In the genomic region with DNA sequence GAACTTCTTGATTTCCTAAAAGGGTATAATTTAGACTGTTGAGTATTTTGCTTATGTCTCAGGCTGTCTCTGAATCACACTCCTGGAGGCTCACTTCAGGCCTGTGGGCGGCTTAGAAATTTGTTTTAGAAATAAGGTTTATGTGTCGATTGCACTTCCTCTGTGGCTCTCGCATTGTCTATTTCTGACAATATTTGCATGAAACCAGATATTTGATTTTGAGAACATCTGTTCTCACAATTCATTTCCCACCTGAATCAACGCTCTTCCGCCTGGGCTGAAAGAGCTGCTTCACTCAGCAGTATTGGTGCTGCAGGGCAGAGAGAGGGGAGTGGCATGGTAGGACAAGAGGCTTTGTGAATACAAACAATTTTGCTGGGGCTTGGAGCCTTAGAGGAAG, we compare ENCODE assay signal across 13 cellular contexts.
DNase-seq lines count a peak whose midpoint lies in the region; ATAC-seq lines count a peak whose summit lies in the region.
"Had no signal": no experiment of that assay in that cellular context is flagged by ENCODE, and none has a peak within 500 bp of the region (broad histone marks: within the 10 kb centered on the region; RNA-seq: fewer than 3 reads in every experiment).

No MANE protein-coding gene starts in this region.

- intact Hi-C loops in posterior vena cava (cut with DNase I) = no loop called here

- H3K4me1 ChIP-seq in effector memory CD4-positive, alpha-beta T cell (ENCODE audit: control insufficient read depth, insufficient read depth, low read length, poor library complexity, severe bottlenecking) = no peaks in the 10 kb centered on the region

- no peaks in the 10 kb centered on the region for H3K4me1 Mint-ChIP-seq in activated naive CD4-positive, alpha-beta T cell treated with anti-CD3 and anti-CD28 coated beads, Interleukin-2, amount 10 ng/mL, durations not matched to agents 7 days and 5 days
- H3K4me1 Mint-ChIP-seq: nephron had no signal

- CTCF ChIA-PET in activated naive CD4-positive, alpha-beta T cell treated with anti-CD3 and anti-CD28 coated beads, Interleukin-2, amount 10 ng/mL, durations not matched to agents 7 days and 5 days (lab: Charles Lee) = no interaction called here

- H3K9me3 Mint-ChIP-seq in activated naive CD4-positive, alpha-beta T cell treated with anti-CD3 and anti-CD28 coated beads, Interleukin-2, amount 10 ng/mL, durations not matched to agents 7 days and 5 days = peaks cover 16% of the 10 kb centered on the region

- no peak overlapping the region for H3K27ac ChIP-seq in effector memory CD4-positive, alpha-beta T cell (ENCODE audit: insufficient read depth, low read length, poor library complexity, severe bottlenecking)
- H3K27ac ChIP-seq: thoracic aorta had no signal

- H3K4me3 ChIP-seq in effector memory CD4-positive, alpha-beta T cell (ENCODE audit: insufficient read depth, low read depth, low read length, poor library complexity, severe bottlenecking) = no peak overlapping the region
- H3K4me3 ChIP-seq: thoracic aorta had no signal

- no peaks in the 10 kb centered on the region for H3K27me3 ChIP-seq in effector memory CD4-positive, alpha-beta T cell (replicated peaks; ENCODE audit: control insufficient read depth, insufficient read depth, low read length, poor library complexity, severe bottlenecking)

- H3K27ac Mint-ChIP-seq in activated naive CD4-positive, alpha-beta T cell treated with anti-CD3 and anti-CD28 coated beads, Interleukin-2, amount 10 ng/mL, durations not matched to agents 7 days and 5 days = no peak overlapping the region
- H3K27ac Mint-ChIP-seq: nephron; T-helper 1 cell treated with Interleukin-12 subunit alpha and Interleukin-12 subunit beta and Interleukin-4 antibody, amounts not matched to agents 30 μg/mL and 1 μg/mL, for 36 hours had no signal

- H3K36me3 Mint-ChIP-seq in activated naive CD4-positive, alpha-beta T cell treated with anti-CD3 and anti-CD28 coated beads, Interleukin-2, amount 10 ng/mL, durations not matched to agents 7 days and 5 days = no peaks in the 10 kb centered on the region

- H3K4me3 Mint-ChIP-seq in activated naive CD4-positive, alpha-beta T cell treated with anti-CD3 and anti-CD28 coated beads, Interleukin-2, amount 10 ng/mL, durations not matched to agents 7 days and 5 days = no peak overlapping the region
- H3K4me3 Mint-ChIP-seq: nephron; T-helper 1 cell treated with Interleukin-12 subunit alpha and Interleukin-12 subunit beta and Interleukin-4 antibody, amounts not matched to agents 30 μg/mL and 1 μg/mL, for 36 hours had no signal

- H3K36me3 ChIP-seq in effector memory CD4-positive, alpha-beta T cell (ENCODE audit: control insufficient read depth, insufficient read depth, low read length) = no peaks in the 10 kb centered on the region
- H3K36me3 ChIP-seq: thoracic aorta had no signal

- H3K9me3 ChIP-seq in effector memory CD4-positive, alpha-beta T cell (ENCODE audit: control insufficient read depth, low read length) = no peaks in the 10 kb centered on the region

- no peaks in the 10 kb centered on the region for H3K27me3 Mint-ChIP-seq in activated naive CD4-positive, alpha-beta T cell treated with anti-CD3 and anti-CD28 coated beads, Interleukin-2, amount 10 ng/mL, durations not matched to agents 7 days and 5 days

- DNase-seq in DMS79 treated with DMSO at 0.1 percent for 48 hours (lab: John Stamatoyannopoulos, UW) = peak; percentile 37
- DNase-seq in effector memory CD4-positive, alpha-beta T cell = no peak
- DNase-seq in DMS 273 treated with DMSO at 0.1 percent for 48 hours (lab: John Stamatoyannopoulos, UW) = no peak
- no peak for DNase-seq in posterior vena cava (ENCODE audit: low spot score)
- no peak for DNase-seq in activated naive CD4-positive, alpha-beta T cell treated with anti-CD3 and anti-CD28 coated beads, Interleukin-2, amount 10 ng/mL, durations not matched to agents 7 days and 5 days
- DNase-seq: HCEC 1CT; stimulated activated CD4-positive, alpha-beta T cell treated with anti-CD3 and anti-CD28 coated beads, Interleukin-2, amount 100 ng/mL, for 24 hours had no signal

- ATAC-seq in GM19324 (IDR thresholded peaks at IDR 0.05; ENCODE audit: low FRiP score, unreplicated experiment) (peak; percentile 94), HG02678 (IDR thresholded peaks at IDR 0.05; ENCODE audit: unreplicated experiment) (peak; percentile 84), HG03457 (IDR thresholded peaks at IDR 0.05; ENCODE audit: unreplicated experiment) (peak; percentile 82)
